31 cellular contexts compared by ENCODE assay signal in genomic region chr12:93671044-93671443, GRCh38.
"Had no signal": no experiment of that assay in that cellular context is flagged by ENCODE, and none has a peak within 500 bp of the region (broad histone marks: within the 10 kb centered on the region; RNA-seq: fewer than 3 reads in every experiment).

No MANE protein-coding gene starts in this region.

- H3K27ac ChIP-seq: left ventricle myocardium inferior, neural progenitor cell, neutrophil, skin epidermis, stomach, testis, thyroid gland, transverse colon, upper lobe of left lung, vagina had no signal

- H3K36me3 Mint-ChIP-seq: mesothelial cell of epicardium, natural killer cell, neural progenitor cell had no signal

- FAIRE-seq: islet of Langerhans, kidney had no signal

- H3K9me3 ChIP-seq: neutrophil, testis, thyroid gland, transverse colon, upper lobe of left lung, vagina had no signal

- H3K9ac ChIP-seq: neural progenitor cell had no signal

- H3K9me3 Mint-ChIP-seq: natural killer cell had no signal

- H3K4me1 ChIP-seq: neural progenitor cell, stomach, thyroid gland, transverse colon, upper lobe of left lung had no signal

- H3K27me3 ChIP-seq: neural progenitor cell, neutrophil, stomach, testis, thyroid gland, upper lobe of left lung, vagina had no signal

- DNase-seq: hippocampal formation; kidney; left colon; left ventricle myocardium inferior; mesendoderm; naive B cell; natural killer cell; nephron progenitor cell; occipital lobe; retina; right cardiac atrium; stimulated activated CD4-positive, alpha-beta T cell treated with anti-CD3 and anti-CD28 coated beads, Interleukin-12 subunit alpha, Interleukin-12 subunit beta, amount 100 ng/mL, for 4 hours; stimulated activated CD4-positive, alpha-beta T cell treated with anti-CD3 and anti-CD28 coated beads, Interleukin-15, amount 100 ng/mL, for 24 hours; stimulated activated CD4-positive, alpha-beta T cell treated with anti-CD3 and anti-CD28 coated beads, Interleukin-2, amount 100 ng/mL, for 24 hours; stimulated activated CD4-positive, alpha-beta T cell treated with anti-CD3 and anti-CD28 coated beads, Interleukin-4, amount 100 ng/mL, for 1 hour; stimulated activated naive B cell treated with anti-CD40 and anti-IgM and Interleukin-4, amounts not matched to agents 10 μg/mL and 1 μg/mL and 100 μg/mL, for 72 hours; stimulated activated naive CD8-positive, alpha-beta T cell treated with anti-CD3 and anti-CD28 coated beads, Interleukin-15, Interleukin-2, amounts not matched to agents 100 U/mL and 50 U/mL, for 24 hours; stomach; testis; thyroid gland; transverse colon; upper lobe of left lung had no signal

- H3K4me1 Mint-ChIP-seq: naive B cell, nephron progenitor cell had no signal

- H2AFZ ChIP-seq: neural progenitor cell had no signal

- H3K36me3 ChIP-seq: left ventricle myocardium inferior, neural progenitor cell, neutrophil, stomach, thyroid gland, transverse colon, upper lobe of left lung, vagina had no signal

- H3K4me2 ChIP-seq: neural progenitor cell had no signal

- H3K27me3 Mint-ChIP-seq: progenitor cell of endocrine pancreas had no signal

- H3K4me3 Mint-ChIP-seq: mesothelial cell of epicardium; natural killer cell; nephron progenitor cell; neural progenitor cell; stimulated activated naive B cell treated with anti-CD40 and anti-IgM and Interleukin-4, amounts not matched to agents 10 μg/mL and 1 μg/mL and 100 μg/mL, for 72 hours had no signal

- ATAC-seq: left colon; natural killer cell; right cardiac atrium; sciatic nerve; stimulated activated naive B cell treated with anti-CD40 and anti-IgM and Interleukin-4, amounts not matched to agents 10 μg/mL and 1 μg/mL and 100 μg/mL, for 72 hours; stimulated activated naive CD8-positive, alpha-beta T cell treated with anti-CD3 and anti-CD28 coated beads, Interleukin-15, Interleukin-2, amounts not matched to agents 100 U/mL and 50 U/mL, for 24 hours had no signal

- H3K4me3 ChIP-seq: left ventricle myocardium inferior, lung, neural progenitor cell, skin epidermis, stomach, testis, thyroid gland, transverse colon, upper lobe of left lung, vagina had no signal

- H3K27ac Mint-ChIP-seq: mesothelial cell of epicardium; naive B cell; natural killer cell; nephron progenitor cell; neural progenitor cell; progenitor cell of endocrine pancreas; stimulated activated naive B cell treated with anti-CD40 and anti-IgM and Interleukin-4, amounts not matched to agents 10 μg/mL and 1 μg/mL and 100 μg/mL, for 72 hours had no signal
